ENCODE assay signal across 1 cellular context in genomic region chr7:12490105-12490688, GRCh38.
TF ChIP-seq lines count a peak whose summit lies in the region.

No MANE protein-coding gene starts in this region.

TF ChIP-seq in K562, 482 proteins besides CTCF, POLR2A, EP300 and RAD21 (continued from another document):
- TF ChIP-seq ARNT (IDR thresholded peaks at IDR 0.05) (no peak), ZNF184 (CRISPR knock-in tag; IDR thresholded peaks at IDR 0.05) (no peak), SMAD1 (IDR thresholded peaks at IDR 0.05; ENCODE audit: low read depth, low read length, partially characterized antibody) (no peak), MGA (IDR thresholded peaks at IDR 0.05) (peak; percentile 11; the same call in 1 of the 2 replicates), NFXL1 (CRISPR knock-in tag; IDR thresholded peaks at IDR 0.05) (no peak), TFAM (CRISPR knock-in tag; conservative IDR thresholded peaks at IDR 0.05) (no peak), RFX5 (IDR thresholded peaks at IDR 0.05; ENCODE audit: low read depth, low read length) (no peak), MNT (conservative IDR thresholded peaks at IDR 0.05) (0 out of 4 replicates have a peak, but pooled peaks of 1 of the 2 experiments have one; percentile 30), ZNF699 (CRISPR knock-in tag; IDR thresholded peaks at IDR 0.05; ENCODE audit: insufficient replicate concordance) (no peak), ARID1B (IDR thresholded peaks at IDR 0.05) (no peak), RFX1 (IDR thresholded peaks at IDR 0.05) (no peak), ZFP36 (IDR thresholded peaks at IDR 0.05; ENCODE audit: low read depth, low read length, partially characterized antibody) (no peak), MTA2 (IDR thresholded peaks at IDR 0.05; ENCODE audit: low read depth) (no peak), ZBTB1 (CRISPR knock-in tag; IDR thresholded peaks at IDR 0.05; ENCODE audit: borderline replicate concordance, low read depth) (no peak)
TF ChIP-seq in K562: peak in this region for 13.
